ENCODE assay signal across 10 cellular contexts in genomic region chr4:77473509-77473908, GRCh38.
A peak's percentile ranks its signal among the peaks of the same experiment; 100 is the strongest.
DNase-seq lines count a peak whose midpoint lies in the region; ATAC-seq, FAIRE-seq and TF ChIP-seq lines count a peak whose summit lies in the region.
"Had no signal": no experiment of that assay in that cellular context is flagged by ENCODE, and none has a peak within 500 bp of the region (broad histone marks: within the 10 kb centered on the region; RNA-seq: fewer than 3 reads in every experiment).

No MANE protein-coding gene starts in this region.

- ATAC-seq in HG03469 (IDR thresholded peaks at IDR 0.05; ENCODE audit: unreplicated experiment) (peak; percentile 64), lower lobe of right lung (peak in 1 of 2 donors; percentile 30), natural killer cell (no peak), GM18505 (IDR thresholded peaks at IDR 0.05; ENCODE audit: unreplicated experiment) (no peak), HG02571 (IDR thresholded peaks at IDR 0.05; ENCODE audit: unreplicated experiment) (no peak)

- no peak overlapping the region for H3K4me3 Mint-ChIP-seq in astrocyte (ENCODE audit: unreplicated experiment)
- no peak overlapping the region for H3K4me3 Mint-ChIP-seq in natural killer cell

- no peaks in the 10 kb centered on the region for H3K36me3 ChIP-seq in astrocyte (ENCODE audit: insufficient read depth, low read length)
- H3K36me3 ChIP-seq in lower lobe of right lung = no peaks in the 10 kb centered on the region

- no peak overlapping the region for H3K27ac ChIP-seq in astrocyte (ENCODE audit: low read depth, low read length)
- no peak overlapping the region for H3K27ac ChIP-seq in lower lobe of right lung

- H3K4me1 ChIP-seq in astrocyte (ENCODE audit: insufficient read depth, low read length) = no peaks in the 10 kb centered on the region
- H3K4me1 ChIP-seq in lower lobe of right lung = no peaks in the 10 kb centered on the region

- peak; percentile 30 for DNase-seq in GM10266 (ENCODE audit: extremely low spot score)
- no peak for DNase-seq in astrocyte (ENCODE audit: low read depth)
- DNase-seq in lower lobe of right lung = no peak
- no peak for DNase-seq in natural killer cell
- no peak for DNase-seq in dedifferentiated amniotic fluid mesenchymal stem cell (ENCODE audit: extremely low spot score)
- DNase-seq: NCI-H146 had no signal

- H3K9me3 Mint-ChIP-seq in astrocyte (ENCODE audit: unreplicated experiment) (peaks cover 6% of the 10 kb centered on the region), natural killer cell (no peaks in the 10 kb centered on the region)

- no peaks in the 10 kb centered on the region for H3K27me3 ChIP-seq in astrocyte (ENCODE audit: insufficient read depth, low read length)
- H3K27me3 ChIP-seq in lower lobe of right lung (ENCODE audit: low read depth) = no peaks in the 10 kb centered on the region

- H3K9me3 ChIP-seq in astrocyte (ENCODE audit: insufficient read depth, low read depth, low read length) (peaks cover 3% of the 10 kb centered on the region), lower lobe of right lung (no peaks in the 10 kb centered on the region)

- no peak for TF ChIP-seq POLR2A in GM18505 (IDR thresholded peaks at IDR 0.05; ENCODE audit: borderline replicate concordance, extremely low read depth, insufficient read depth, insufficient read length)

- no peaks in the 10 kb centered on the region for H4K20me1 ChIP-seq in astrocyte (ENCODE audit: insufficient read depth, low read length)

- H3K27ac Mint-ChIP-seq in astrocyte (ENCODE audit: unreplicated experiment) (no peak overlapping the region), natural killer cell (no peak overlapping the region)

- intact Hi-C loops in lower lobe of right lung (cut with DNase I) = no loop called here
- intact Hi-C loops in natural killer cell (cut with micrococcal nuclease) = no loop called here

- no peaks in the 10 kb centered on the region for H3K79me2 ChIP-seq in astrocyte (ENCODE audit: insufficient read depth, low read length)

- H3K4me3 ChIP-seq in astrocyte (ENCODE audit: insufficient read depth, low read depth, low read length) (no peak overlapping the region), lower lobe of right lung (no peak overlapping the region)

- H3K9ac ChIP-seq in astrocyte (ENCODE audit: low read length) = no peak overlapping the region

- TF ChIP-seq CTCF in GM10266 (IDR thresholded peaks at IDR 0.05; ENCODE audit: control insufficient read depth, insufficient read depth, low read depth, missing control alignments) = peak; percentile 40
- peak; percentile 25 for TF ChIP-seq CTCF in astrocyte (IDR thresholded peaks at IDR 0.05; ENCODE audit: insufficient read depth, low read depth, low read length)
- peak; percentile 18 for TF ChIP-seq CTCF in lower lobe of right lung (IDR thresholded peaks at IDR 0.05)
- no peak for TF ChIP-seq CTCF in natural killer cell (IDR thresholded peaks at IDR 0.05)

- H3K4me2 ChIP-seq in astrocyte (ENCODE audit: low read length) = no peak overlapping the region

- H3K27me3 Mint-ChIP-seq in astrocyte (ENCODE audit: low read depth, unreplicated experiment) (peaks cover 40% of the 10 kb centered on the region), natural killer cell (ENCODE audit: low read depth in 2 of 2) (peaks cover 4 to 20% of the 10 kb centered on the region in 2 donors)

- no peaks in the 10 kb centered on the region for H3K36me3 Mint-ChIP-seq in astrocyte (ENCODE audit: low read depth, unreplicated experiment)
- no peaks in the 10 kb centered on the region for H3K36me3 Mint-ChIP-seq in natural killer cell

- no peak overlapping the region for H2AFZ ChIP-seq in astrocyte (ENCODE audit: low read depth, low read length)

- H3K4me1 Mint-ChIP-seq in astrocyte (ENCODE audit: low read depth, unreplicated experiment) (no peaks in the 10 kb centered on the region), natural killer cell (no peaks in the 10 kb centered on the region)

- FAIRE-seq in astrocyte (lab: Jason Lieb, UNC) = no peak
- FAIRE-seq: islet of Langerhans had no signal
